ENCODE assay signal across 8 cellular contexts in genomic region chr5:101678494-101679193, GRCh38.
A peak's percentile ranks its signal among the peaks of the same experiment; 100 is the strongest.
DNase-seq lines count a peak whose midpoint lies in the region; ATAC-seq and TF ChIP-seq lines count a peak whose summit lies in the region.

No MANE protein-coding gene starts in this region.

- H3K27me3 ChIP-seq in CD4-positive, alpha-beta T cell (ENCODE audit: control insufficient read depth, insufficient read depth, low read length): no peaks in the 10 kb centered on the region

- H3K27ac ChIP-seq in CD4-positive, alpha-beta T cell (ENCODE audit: low read depth, low read length): no peak overlapping the region

- H3K4me3 ChIP-seq in fibroblast of the aortic adventitia (ENCODE audit: low read depth, low read length): no peak overlapping the region

- H3K27me3 Mint-ChIP-seq in CD4-positive, alpha-beta T cell: peaks cover 4% of the 10 kb centered on the region

- peak; percentile 71 for TF ChIP-seq CTCF in CD4-positive, alpha-beta T cell (IDR thresholded peaks at IDR 0.05)
- TF ChIP-seq CTCF in fibroblast of the aortic adventitia (IDR thresholded peaks at IDR 0.05; ENCODE audit: insufficient read depth, low read length): peak; percentile 91

- H3K36me3 Mint-ChIP-seq in CD4-positive, alpha-beta T cell (ENCODE audit: low read depth): no peaks in the 10 kb centered on the region

- H3K27ac Mint-ChIP-seq in CD4-positive, alpha-beta T cell: no peak overlapping the region

- ATAC-seq in CD4-positive, alpha-beta T cell (ENCODE audit: poor library complexity): peak; percentile 34
- ATAC-seq in GM18870 (IDR thresholded peaks at IDR 0.05; ENCODE audit: unreplicated experiment) (peak; percentile 65), HG03103 (IDR thresholded peaks at IDR 0.05; ENCODE audit: low read depth, unreplicated experiment) (peak; percentile 63)

- H3K9me3 Mint-ChIP-seq in CD4-positive, alpha-beta T cell: no peaks in the 10 kb centered on the region

- no peaks in the 10 kb centered on the region for H3K9me3 ChIP-seq in CD4-positive, alpha-beta T cell (ENCODE audit: control insufficient read depth, low read length)

- no peak overlapping the region for H3K4me3 Mint-ChIP-seq in CD4-positive, alpha-beta T cell

- DNase-seq in CD4-positive, alpha-beta T cell: peak in 7 of 10 experiments; percentile 0 to 35 (median 5)
- DNase-seq in NCI-H526 (lab: John Stamatoyannopoulos, UW) (peak; percentile 6 to 37), activated T-cell treated with anti-CD3 and anti-CD28 coated beads for 48 hours (ENCODE audit: low read depth) (peak; percentile 13), fibroblast of the aortic adventitia (ENCODE audit: low read depth) (peak; percentile 61), occipital lobe (lab: John Stamatoyannopoulos, UW) (peak; percentile 8), GM19238 (ENCODE audit: insufficient read length, low spot score) (no peak)

- CTCF ChIA-PET in CD4-positive, alpha-beta T cell (lab: Charles Lee): no interaction called here

- intact Hi-C loops in CD4-positive, alpha-beta T cell (cut with DNase I, micrococcal nuclease): loop anchor here (2.0 to 5.0 kb wide), 2 partner anchors 1054 to 1251 kb away; no protein-coding TSS in a partner anchor

- H3K4me1 Mint-ChIP-seq in CD4-positive, alpha-beta T cell (ENCODE audit: low read depth): no peaks in the 10 kb centered on the region

- POLR2A ChIA-PET in CD4-positive, alpha-beta T cell (lab: Charles Lee): no interaction called here
